ENCODE assay signal across 5 cellular contexts in genomic region chr11:109221190-109221589, GRCh38.
"Had no signal": no experiment of that assay in that cellular context is flagged by ENCODE, and none has a peak within 500 bp of the region (broad histone marks: within the 10 kb centered on the region; RNA-seq: fewer than 3 reads in every experiment).

No MANE protein-coding gene starts in this region.

- DNase-seq: IMR-90, KBM-7 had no signal

- H3K27ac ChIP-seq: HL-60 had no signal

- ATAC-seq: HepG2, K562 had no signal

- H3K4me3 ChIP-seq: K562 had no signal
